In genomic region chr12:63006536-63006935, GRCh38 we compare ENCODE assay signal across 26 cellular contexts.
"Had no signal": no experiment of that assay in that cellular context is flagged by ENCODE, and none has a peak within 500 bp of the region (broad histone marks: within the 10 kb centered on the region; RNA-seq: fewer than 3 reads in every experiment).

No MANE protein-coding gene starts in this region.

- H3K4me3 ChIP-seq: colonic mucosa, esophagus muscularis mucosa, gastroesophageal sphincter, heart left ventricle, hepatocyte, left lung, ovary, psoas muscle, skin epidermis, spleen, thoracic aorta, tibial nerve, upper lobe of right lung, uterus had no signal

- ATAC-seq: foreskin keratinocyte; gastroesophageal sphincter; heart left ventricle; left cardiac atrium; left lung; naive thymus-derived CD8-positive, alpha-beta T cell; psoas muscle; right cardiac atrium; stimulated activated memory B cell treated with anti-CD40 and anti-IgM and Interleukin-4, amounts not matched to agents 10 μg/mL and 1 μg/mL and 100 μg/mL, for 72 hours; upper lobe of right lung had no signal

- H3K4me1 ChIP-seq: colonic mucosa, esophagus muscularis mucosa, foreskin keratinocyte, gastroesophageal sphincter, heart left ventricle, left lung, psoas muscle, spleen, tibial nerve, upper lobe of right lung, uterus had no signal

- H3K27ac ChIP-seq: colonic mucosa, esophagus muscularis mucosa, foreskin keratinocyte, gastroesophageal sphincter, heart left ventricle, hepatocyte, left lung, ovary, psoas muscle, skin epidermis, spleen, thoracic aorta, tibial nerve, upper lobe of right lung, uterus had no signal

- DNase-seq: colonic mucosa; effector CD8-positive, alpha-beta T cell; endodermal cell; foreskin keratinocyte; heart left ventricle; left cardiac atrium; left lung; mesenchymal stem cell; naive thymus-derived CD8-positive, alpha-beta T cell; nephron progenitor cell; occipital lobe; ovary; posterior cingulate gyrus; psoas muscle; right cardiac atrium; spleen; stimulated activated CD4-positive, alpha-beta T cell treated with anti-CD3 and anti-CD28 coated beads, Interleukin-4, amount 100 ng/mL, for 4 hours; upper lobe of right lung; uterus had no signal

- H3K9me3 ChIP-seq: colonic mucosa, esophagus muscularis mucosa, heart left ventricle, ovary, psoas muscle, thoracic aorta, tibial nerve, upper lobe of right lung, uterus had no signal

- H3K27me3 ChIP-seq: colonic mucosa, esophagus muscularis mucosa, gastroesophageal sphincter, heart left ventricle, hepatocyte, left lung, ovary, spleen, tibial nerve, upper lobe of right lung, uterus had no signal

- H3K36me3 ChIP-seq: colonic mucosa, esophagus muscularis mucosa, gastroesophageal sphincter, heart left ventricle, left lung, ovary, spleen, thoracic aorta, tibial nerve, upper lobe of right lung, uterus had no signal
